In the genomic region with DNA sequence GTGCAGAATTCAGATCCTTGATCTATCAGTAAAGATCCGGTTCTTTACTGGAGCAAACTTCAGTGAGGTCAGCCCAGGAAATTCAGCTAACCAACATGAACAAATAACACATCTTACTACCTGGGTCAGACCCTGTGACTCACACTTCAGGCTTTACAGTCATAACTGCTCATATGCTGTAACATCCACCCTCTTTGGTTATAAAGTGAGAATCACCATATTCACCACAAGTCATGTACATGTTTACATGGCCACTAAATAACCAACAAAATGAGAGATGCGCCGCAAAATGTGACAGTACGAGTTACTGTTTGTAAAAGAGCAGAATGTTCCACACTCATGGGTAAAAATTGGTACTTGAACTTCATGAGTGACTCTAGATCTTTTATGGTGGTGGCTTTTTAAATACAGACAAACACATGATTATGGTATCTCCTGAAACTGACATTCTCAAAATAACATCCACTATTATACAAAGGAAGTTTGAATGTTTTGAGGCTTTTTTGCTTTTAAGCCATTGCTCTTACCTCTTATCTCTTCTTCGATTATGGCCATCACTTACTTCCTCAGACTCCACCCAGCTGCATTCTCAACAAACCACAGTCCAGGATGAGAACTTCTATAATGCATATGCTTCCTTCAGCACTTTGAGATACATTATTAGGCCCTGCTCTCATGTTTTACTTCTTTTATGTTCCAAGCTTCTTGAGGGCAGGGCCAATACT, we compare ENCODE assay signal across 8 cellular contexts.
A peak's percentile ranks its signal among the peaks of the same experiment; 100 is the strongest.
DNase-seq lines count a peak whose midpoint lies in the region; ATAC-seq and TF ChIP-seq lines count a peak whose summit lies in the region.

No MANE protein-coding gene starts in this region.

- no peak overlapping the region for H3K27ac ChIP-seq in substantia nigra (ENCODE audit: low read depth, low read length, poor library complexity, severe bottlenecking)
- no peak overlapping the region for H3K27ac ChIP-seq in esophagus muscularis mucosa (replicated peaks in 1 of 4)

- no peaks in the 10 kb centered on the region for H3K27me3 ChIP-seq in esophagus muscularis mucosa

- H3K4me1 ChIP-seq in esophagus muscularis mucosa: peaks cover 2 to 55% (median 32%) of the 10 kb centered on the region in 4 donors

- TF ChIP-seq POLR2A in esophagus muscularis mucosa (IDR thresholded peaks at IDR 0.05; ENCODE audit: low read depth): no peak

- H3K36me3 Mint-ChIP-seq in activated T-helper 1 cell treated with anti-CD3 and anti-CD28 coated beads, Interleukin-12 subunit alpha, Interleukin-12 subunit beta, Interleukin-2, Interleukin-4 antibody, amounts not matched to agents 30 ng/mL and 10 ng/mL and 1 ng/mL, durations not matched to agents 14 hours and 24 hours and 36 hours (ENCODE audit: low read depth): peaks cover 5% of the 10 kb centered on the region
- no peaks in the 10 kb centered on the region for H3K36me3 Mint-ChIP-seq in natural killer cell treated with Interleukin-12 subunit alpha and Interleukin-12 subunit beta and Interleukin-15 and Interleukin-18, amount 100 ng/mL, for 72 hours

- no peaks in the 10 kb centered on the region for H3K36me3 ChIP-seq in esophagus muscularis mucosa

- H3K4me3 ChIP-seq in esophagus muscularis mucosa: no peak overlapping the region

- peaks cover 82% of the 10 kb centered on the region for H3K4me1 Mint-ChIP-seq in activated T-helper 1 cell treated with anti-CD3 and anti-CD28 coated beads, Interleukin-12 subunit alpha, Interleukin-12 subunit beta, Interleukin-2, Interleukin-4 antibody, amounts not matched to agents 30 ng/mL and 10 ng/mL and 1 ng/mL, durations not matched to agents 14 hours and 24 hours and 36 hours (ENCODE audit: low read depth)
- peaks cover 45 to 52% of the 10 kb centered on the region in 2 donors for H3K4me1 Mint-ChIP-seq in natural killer cell treated with Interleukin-12 subunit alpha and Interleukin-12 subunit beta and Interleukin-15 and Interleukin-18, amount 100 ng/mL, for 72 hours (ENCODE audit: low read depth in 2 of 2)

- 90% methylated on average over 5 of the region's 5 CpGs for WGBS in esophagus muscularis mucosa

- peak overlapping the region; percentile 90 for H3K27ac Mint-ChIP-seq in activated T-helper 1 cell treated with anti-CD3 and anti-CD28 coated beads, Interleukin-12 subunit alpha, Interleukin-12 subunit beta, Interleukin-2, Interleukin-4 antibody, amounts not matched to agents 30 ng/mL and 10 ng/mL and 1 ng/mL, durations not matched to agents 14 hours and 24 hours and 36 hours
- peak overlapping the region; percentile 79 to 88 for H3K27ac Mint-ChIP-seq in natural killer cell treated with Interleukin-12 subunit alpha and Interleukin-12 subunit beta and Interleukin-15 and Interleukin-18, amount 100 ng/mL, for 72 hours

- H3K4me3 Mint-ChIP-seq in activated T-helper 1 cell treated with anti-CD3 and anti-CD28 coated beads, Interleukin-12 subunit alpha, Interleukin-12 subunit beta, Interleukin-2, Interleukin-4 antibody, amounts not matched to agents 30 ng/mL and 10 ng/mL and 1 ng/mL, durations not matched to agents 14 hours and 24 hours and 36 hours: peak overlapping the region; percentile 50
- H3K4me3 Mint-ChIP-seq in natural killer cell treated with Interleukin-12 subunit alpha and Interleukin-12 subunit beta and Interleukin-15 and Interleukin-18, amount 100 ng/mL, for 72 hours: peak overlapping the region; percentile 71

- H3K9me3 Mint-ChIP-seq in activated T-helper 1 cell treated with anti-CD3 and anti-CD28 coated beads, Interleukin-12 subunit alpha, Interleukin-12 subunit beta, Interleukin-2, Interleukin-4 antibody, amounts not matched to agents 30 ng/mL and 10 ng/mL and 1 ng/mL, durations not matched to agents 14 hours and 24 hours and 36 hours: no peaks in the 10 kb centered on the region
- no peaks in the 10 kb centered on the region for H3K9me3 Mint-ChIP-seq in natural killer cell treated with Interleukin-12 subunit alpha and Interleukin-12 subunit beta and Interleukin-15 and Interleukin-18, amount 100 ng/mL, for 72 hours

- no peaks in the 10 kb centered on the region for H3K27me3 Mint-ChIP-seq in activated T-helper 1 cell treated with anti-CD3 and anti-CD28 coated beads, Interleukin-12 subunit alpha, Interleukin-12 subunit beta, Interleukin-2, Interleukin-4 antibody, amounts not matched to agents 30 ng/mL and 10 ng/mL and 1 ng/mL, durations not matched to agents 14 hours and 24 hours and 36 hours (ENCODE audit: insufficient read depth)
- H3K27me3 Mint-ChIP-seq in natural killer cell treated with Interleukin-12 subunit alpha and Interleukin-12 subunit beta and Interleukin-15 and Interleukin-18, amount 100 ng/mL, for 72 hours: no peaks in the 10 kb centered on the region

- H3K9me3 ChIP-seq in esophagus muscularis mucosa: no peaks in the 10 kb centered on the region

- peak; percentile 69 for DNase-seq in activated T-helper 1 cell treated with anti-CD3 and anti-CD28 coated beads, Interleukin-12 subunit alpha, Interleukin-12 subunit beta, Interleukin-2, Interleukin-4 antibody, amounts not matched to agents 30 ng/mL and 10 ng/mL and 1 ng/mL, durations not matched to agents 14 hours and 24 hours and 36 hours (ENCODE audit: low spot score)
- DNase-seq in natural killer cell treated with Interleukin-12 subunit alpha and Interleukin-12 subunit beta and Interleukin-15 and Interleukin-18, amount 100 ng/mL, for 72 hours (ENCODE audit: low spot score): peak; percentile 85
- DNase-seq in SHP77 (lab: John Stamatoyannopoulos, UW) (no peak), substantia nigra (lab: John Stamatoyannopoulos, UW) (no peak), esophagus muscularis mucosa (ENCODE audit: extremely low spot score) (no peak), HUDEP-2 (lab: John Stamatoyannopoulos, UW; ENCODE audit: unreplicated experiment in 76 of 76) (no peak)

- ATAC-seq in GM18498 (IDR thresholded peaks at IDR 0.05; ENCODE audit: unreplicated experiment) (peak; percentile 66), HG03469 (IDR thresholded peaks at IDR 0.05; ENCODE audit: unreplicated experiment) (peak; percentile 88)
- ATAC-seq in natural killer cell treated with Interleukin-12 subunit alpha and Interleukin-12 subunit beta and Interleukin-15 and Interleukin-18, amount 100 ng/mL, for 72 hours: peak; percentile 99

- no peak for TF ChIP-seq CTCF in esophagus muscularis mucosa (IDR thresholded peaks at IDR 0.05)

- intact Hi-C loops in activated T-helper 1 cell treated with anti-CD3 and anti-CD28 coated beads, Interleukin-12 subunit alpha, Interleukin-12 subunit beta, Interleukin-2, Interleukin-4 antibody, amounts not matched to agents 30 ng/mL and 10 ng/mL and 1 ng/mL, durations not matched to agents 14 hours and 24 hours and 36 hours (cut with micrococcal nuclease): loop anchor here (1.0 to 2.0 kb wide), 9 partner anchors 28 to 510 kb away; no protein-coding TSS in a partner anchor
- intact Hi-C loops in esophagus muscularis mucosa (cut with DNase I): no loop called here

- TF ChIP-seq EP300 in esophagus muscularis mucosa (IDR thresholded peaks at IDR 0.05): no peak

Comparison
In these comparisons a context has a peak if more than half of its experiments do, and no peak if none do; other contexts are left out.
1. DNase-seq: peak in activated T-helper 1 cell treated with anti-CD3 and anti-CD28 coated beads, Interleukin-12 subunit alpha, Interleukin-12 subunit beta, Interleukin-2, Interleukin-4 antibody, amounts not matched to agents 30 ng/mL and 10 ng/mL and 1 ng/mL, durations not matched to agents 14 hours and 24 hours and 36 hours (single experiment) and natural killer cell treated with Interleukin-12 subunit alpha and Interleukin-12 subunit beta and Interleukin-15 and Interleukin-18, amount 100 ng/mL, for 72 hours (single experiment); none in SHP77 (0 of 2), substantia nigra (0 of 49), esophagus muscularis mucosa (single experiment) and HUDEP-2 (0 of 76).
2. Peak in every context shown above with its lines, with median percentiles within 50 percentile points of each other: ATAC-seq.